ENCODE assay signal across 2 cellular contexts in the genomic region with DNA sequence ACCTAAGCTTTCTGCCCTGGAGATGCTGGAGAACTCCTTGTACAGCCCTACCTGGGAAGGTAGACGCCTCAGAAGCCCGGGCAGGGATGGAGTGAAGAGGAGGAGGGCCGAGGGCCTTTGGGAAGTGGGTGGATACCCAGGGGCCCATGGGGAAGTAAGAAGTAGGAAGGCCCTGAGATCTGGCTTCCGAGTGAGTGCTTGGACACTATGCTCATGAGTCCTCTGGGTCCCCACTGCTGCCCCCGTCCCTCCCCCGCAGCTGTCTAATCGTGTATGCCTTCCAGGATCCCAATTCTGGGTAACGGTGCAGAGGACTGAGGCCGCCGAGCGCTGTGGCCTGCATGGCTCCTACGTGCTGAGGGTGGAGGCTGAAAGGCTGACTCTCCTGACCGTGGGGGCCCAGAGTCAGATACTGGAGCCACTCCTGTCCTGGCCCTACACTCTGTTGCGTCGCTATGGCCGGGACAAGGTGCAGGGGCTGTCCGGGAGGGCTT.
TF ChIP-seq lines count a peak whose summit lies in the region.

No MANE protein-coding gene starts in this region.

TF ChIP-seq in endothelial cell of umbilical vein, 7 proteins besides CTCF, POLR2A, EP300 and RAD21:
- TF ChIP-seq MAX (IDR thresholded peaks at IDR 0.05; ENCODE audit: insufficient read depth, insufficient read length) (no peak), EZH2 (IDR thresholded peaks at IDR 0.05; ENCODE audit: borderline replicate concordance, low read depth, low read length, severe bottlenecking) (no peak), GATA2 (IDR thresholded peaks at IDR 0.05; ENCODE audit: insufficient read depth, insufficient read length, low read depth, low read length) (no peak), MYC (IDR thresholded peaks at IDR 0.05; ENCODE audit: low read depth, low read length) (no peak)
TF ChIP-seq in endothelial cell of umbilical vein: peak in this region for 0.

TF ChIP-seq in neural cell, 6 proteins besides CTCF, POLR2A, EP300 and RAD21:
- no peak for TF ChIP-seq SMC3 (conservative IDR thresholded peaks at IDR 0.05; ENCODE audit: poor library complexity)
- no peak for TF ChIP-seq MXI1 (conservative IDR thresholded peaks at IDR 0.05; ENCODE audit: poor library complexity, severe bottlenecking)
